In genomic region chr15:90482124-90483011, GRCh38 we compare ENCODE assay signal across 8 cellular contexts. TPM values are rescaled to one million over a fixed set of nuclear protein-coding genes. Genes with fewer than 3 reads are reported as not detected.
DNase-seq lines count a peak whose midpoint lies in the region; TF ChIP-seq lines count a peak whose summit lies in the region.

No MANE protein-coding gene starts in this region.

- H3K4me2 ChIP-seq in neuronal stem cell (ENCODE audit: insufficient read depth, low read length, poor library complexity, severe bottlenecking): no peak overlapping the region

- no peak overlapping the region for H3K4ac ChIP-seq in neuronal stem cell (ENCODE audit: low read length)

- no peak overlapping the region for H2BK5ac ChIP-seq in neuronal stem cell (ENCODE audit: low read length)

- no CpG with 5 or more reads among the region's 7 CpGs for WGBS in neuronal stem cell (ENCODE audit: extremely low coverage in 2 of 2, insufficient read length in 2 of 2, insufficient replicate concordance in 1 of 2), 2 donors

- no peaks in the 10 kb centered on the region for H3K79me1 ChIP-seq in neuronal stem cell (ENCODE audit: low read depth, low read length)

- H3K27ac Mint-ChIP-seq in activated T-cell treated with anti-CD3 and anti-CD28 coated beads, Interleukin-2, amount 50 U/mL, for 24 hours: no peak overlapping the region

- in situ Hi-C loops in ACHN (cut with HindIII; ENCODE audit: low pct_ligation_motif_present, low pct_unique_long_range_greater_than_20kb, low sequenced_read_pairs): no loop called here

- no peak overlapping the region for H3K14ac ChIP-seq in neuronal stem cell (ENCODE audit: low read length)

- no peak overlapping the region for H4K91ac ChIP-seq in neuronal stem cell (ENCODE audit: low read depth, low read length, poor library complexity)

- no peaks in the 10 kb centered on the region for H3K27me3 ChIP-seq in neuronal stem cell (ENCODE audit: control insufficient read depth in 3 of 3, insufficient read depth in 3 of 3, low read depth in 1 of 3, low read length in 3 of 3)

- DNase-seq in ACHN: peak; percentile 33
- DNase-seq in NOMO-1 treated with dmso at 0.1 percent for 144 hours (lab: John Stamatoyannopoulos, UW; ENCODE audit: unreplicated experiment): peak; percentile 6
- DNase-seq in activated T-cell treated with anti-CD3 and anti-CD28 coated beads, Interleukin-2, amount 50 U/mL, for 24 hours: peak; percentile 48
- peak; percentile 80 for DNase-seq in fibroblast of the aortic adventitia (ENCODE audit: low read depth)
- peak; percentile 35 for DNase-seq in neuronal stem cell (ENCODE audit: low spot score)
- no peak for DNase-seq in GOT3 (lab: John Stamatoyannopoulos, UW)
- DNase-seq in posterior vena cava (ENCODE audit: low spot score): no peak

- H2BK12ac ChIP-seq in neuronal stem cell (ENCODE audit: low read length): no peak overlapping the region

- no peak overlapping the region for H3K4me3 ChIP-seq in fibroblast of the aortic adventitia (ENCODE audit: low read depth, low read length)
- H3K4me3 ChIP-seq in neuronal stem cell (ENCODE audit: low read length in 2 of 2): no peak overlapping the region

- no peak overlapping the region for H3K27ac ChIP-seq in neuronal stem cell (replicated peaks; ENCODE audit: low read length)

- H3K4me1 Mint-ChIP-seq in activated T-cell treated with anti-CD3 and anti-CD28 coated beads, Interleukin-2, amount 50 U/mL, for 24 hours (ENCODE audit: low read depth): peaks cover 31% of the 10 kb centered on the region

- no peak overlapping the region for H4K8ac ChIP-seq in neuronal stem cell (ENCODE audit: low read depth, low read length)

- H3K9ac ChIP-seq in neuronal stem cell (ENCODE audit: low read depth, low read length, poor library complexity): no peak overlapping the region

- no peak overlapping the region for H2AFZ ChIP-seq in neuronal stem cell (ENCODE audit: low read length)

- no peak overlapping the region for H2BK15ac ChIP-seq in neuronal stem cell (ENCODE audit: low read length)

- H2AK5ac ChIP-seq in neuronal stem cell (ENCODE audit: low read depth, low read length): no peak overlapping the region

- TF ChIP-seq CTCF in GM12874 (IDR thresholded peaks at IDR 0.05; ENCODE audit: insufficient read depth, low read depth, low read length) (peak; percentile 65), fibroblast of the aortic adventitia (IDR thresholded peaks at IDR 0.05; ENCODE audit: insufficient read depth, low read length) (peak; percentile 84)

- no peak overlapping the region for H3K18ac ChIP-seq in neuronal stem cell (ENCODE audit: low read length)

- no peak overlapping the region for H3K23ac ChIP-seq in neuronal stem cell (ENCODE audit: low read depth, low read length, poor library complexity)

- H3K27me3 Mint-ChIP-seq in activated T-cell treated with anti-CD3 and anti-CD28 coated beads, Interleukin-2, amount 50 U/mL, for 24 hours: no peaks in the 10 kb centered on the region

- H3K36me3 Mint-ChIP-seq in activated T-cell treated with anti-CD3 and anti-CD28 coated beads, Interleukin-2, amount 50 U/mL, for 24 hours (ENCODE audit: low read depth): peaks cover 95% of the 10 kb centered on the region

- intact Hi-C loops in posterior vena cava (cut with DNase I): loop anchor here in 1 of 2 donors (5.0 kb wide), 1 partner anchor 160 kb away; no protein-coding TSS in a partner anchor

- no peaks in the 10 kb centered on the region for H3K4me1 ChIP-seq in neuronal stem cell (ENCODE audit: control insufficient read depth in 2 of 2, insufficient read depth in 1 of 2, low read depth in 1 of 2, low read length in 2 of 2)

- H3K9me3 Mint-ChIP-seq in activated T-cell treated with anti-CD3 and anti-CD28 coated beads, Interleukin-2, amount 50 U/mL, for 24 hours: no peaks in the 10 kb centered on the region

- H3K36me3 ChIP-seq in neuronal stem cell (replicated peaks in 1 of 2; ENCODE audit: control insufficient read depth in 2 of 2, insufficient read depth in 2 of 2, low read length in 2 of 2): peaks cover 7 to 86% of the 10 kb centered on the region in 2 donors

- no peak overlapping the region for H2BK120ac ChIP-seq in neuronal stem cell (ENCODE audit: low read depth, low read length)

- no peaks in the 10 kb centered on the region for H3K9me3 ChIP-seq in neuronal stem cell (replicated peaks in 1 of 2; ENCODE audit: control insufficient read depth in 2 of 2, insufficient read depth in 1 of 2, low read depth in 1 of 2, low read length in 2 of 2)

- H3K4me3 Mint-ChIP-seq in activated T-cell treated with anti-CD3 and anti-CD28 coated beads, Interleukin-2, amount 50 U/mL, for 24 hours: no peak overlapping the region

RNA-seq across cellular contexts. Expression of gene CRTC3, which starts 47.4 kb away (rescaled TPM):
- 10.9 and 15.7 TPM in 2 replicates for total RNA-seq in fibroblast of the aortic adventitia (ENCODE audit: low replicate concordance)
- polyA plus RNA-seq in neuronal stem cell (2013, experiment 1 of 2): 8.4 TPM
- 8.2 TPM for polyA plus RNA-seq in neuronal stem cell (2013, experiment 2 of 2)
- total RNA-seq in posterior vena cava: 10 to 100 TPM; 48.0 to 55.5 TPM

Comparison
In these comparisons a context has a peak if more than half of its experiments do, and no peak if none do; other contexts are left out.
1. DNase-seq: peak in ACHN (single experiment), NOMO-1 treated with dmso at 0.1 percent for 144 hours (single experiment), activated T-cell treated with anti-CD3 and anti-CD28 coated beads, Interleukin-2, amount 50 U/mL, for 24 hours (single experiment), fibroblast of the aortic adventitia (single experiment) and neuronal stem cell (single experiment); none in GOT3 (single experiment) and posterior vena cava (single experiment).